10 cellular contexts compared by ENCODE assay signal in the genomic region with DNA sequence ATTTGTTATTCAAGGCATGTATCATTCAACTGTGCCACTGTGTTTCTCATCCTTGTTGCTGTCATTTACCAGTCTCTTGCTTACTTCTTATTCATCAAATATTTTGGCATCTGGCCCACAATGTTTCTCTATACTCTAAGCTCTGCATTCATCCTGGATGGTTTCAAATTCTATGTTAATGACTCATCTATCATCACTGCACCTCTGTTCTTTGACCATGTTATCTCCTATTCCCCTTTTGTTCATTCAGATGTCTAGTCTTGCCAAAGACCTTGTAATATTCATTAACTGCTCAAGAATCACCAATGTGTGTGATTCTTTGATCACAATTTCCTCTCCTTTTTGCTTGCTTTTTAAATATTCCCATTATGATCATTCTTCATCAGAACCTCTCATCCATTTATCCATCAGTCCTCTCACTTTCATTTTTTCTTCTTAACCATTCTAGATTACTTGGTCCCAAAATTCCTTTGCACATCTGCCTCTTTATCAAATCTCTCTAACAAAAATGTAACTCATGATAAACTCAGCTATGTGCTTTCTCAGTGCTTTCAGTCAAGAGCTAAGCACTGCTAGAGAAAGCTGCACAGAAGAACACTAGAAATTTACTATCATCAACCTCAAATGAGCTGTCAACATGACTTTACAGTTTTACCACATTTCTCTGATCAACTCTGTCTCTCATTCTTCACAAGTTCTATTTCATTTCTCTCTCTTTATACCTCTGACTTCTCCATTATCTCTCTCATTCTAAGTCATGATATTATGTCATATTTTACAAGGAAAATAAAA. TPM values are rescaled to one million over a fixed set of nuclear protein-coding genes. Genes with fewer than 3 reads are reported as not detected.
DNase-seq lines count a peak whose midpoint lies in the region; ATAC-seq and TF ChIP-seq lines count a peak whose summit lies in the region.
"Had no signal": no experiment of that assay in that cellular context is flagged by ENCODE, and none has a peak within 500 bp of the region (broad histone marks: within the 10 kb centered on the region; RNA-seq: fewer than 3 reads in every experiment).

No MANE protein-coding gene starts in this region.

- POLR2A ChIA-PET in HEK293 (lab: Yijun Ruan, JAX): interaction anchor here (0.9 to 1.8 kb wide), 3 partner anchors 11 to 30 kb away, joined by 3 to 6 read pairs (median 4); no protein-coding TSS in a partner anchor
- POLR2A ChIA-PET in activated CD8-positive, alpha-beta T cell treated with anti-CD3 and anti-CD28 coated beads for 36 hours (lab: Charles Lee): interaction anchor here (0.7 to 1.7 kb wide), 3 partner anchors 12 to 209 kb away, joined by 3 to 8 read pairs (median 4); no protein-coding TSS in a partner anchor

- no peaks in the 10 kb centered on the region for H3K27me3 Mint-ChIP-seq in activated CD8-positive, alpha-beta T cell treated with anti-CD3 and anti-CD28 coated beads for 36 hours
- H3K27me3 Mint-ChIP-seq in immature natural killer cell (ENCODE audit: low read depth in 3 of 3): peaks cover 0 to 2% (median 0%) of the 10 kb centered on the region in 3 donors

- DNase-seq in COLO829 (ENCODE audit: low spot score) (peak; percentile 63), immature natural killer cell (no peak), activated gamma-delta T cell treated with Interleukin-2 at 50 U/mL for 16 hours (no peak), NCI-H187 (lab: John Stamatoyannopoulos, UW) (no peak), colonic mucosa (no peak)
- DNase-seq in activated CD8-positive, alpha-beta T cell treated with anti-CD3 and anti-CD28 coated beads for 36 hours: no peak

- peaks cover 30% of the 10 kb centered on the region for H3K4me1 Mint-ChIP-seq in activated CD8-positive, alpha-beta T cell treated with anti-CD3 and anti-CD28 coated beads for 36 hours (ENCODE audit: low read depth)
- H3K4me1 Mint-ChIP-seq in immature natural killer cell: peaks cover 18 to 26% of the 10 kb centered on the region in 2 donors

- H3K27ac ChIP-seq in HEK293 (ENCODE audit: extremely low read depth, low read depth, low read length) (no peak overlapping the region), colonic mucosa (no peak overlapping the region)
- H3K27ac ChIP-seq: cardiac muscle cell, prostate gland had no signal

- no peak overlapping the region for H3K4me3 Mint-ChIP-seq in activated CD8-positive, alpha-beta T cell treated with anti-CD3 and anti-CD28 coated beads for 36 hours
- peak overlapping the region; percentile 19 to 69 (median 42) for H3K4me3 Mint-ChIP-seq in immature natural killer cell

- H3K9ac ChIP-seq in colonic mucosa (ENCODE audit: low read depth in 2 of 2, low read length in 2 of 2): no peak overlapping the region

- CTCF ChIA-PET in HEK293 (lab: Yijun Ruan, JAX): interaction anchor here (0.6 to 1.1 kb wide), 4 partner anchors 15 to 181 kb away, joined by 3 to 6 read pairs (median 4); no protein-coding TSS in a partner anchor
- CTCF ChIA-PET in activated CD8-positive, alpha-beta T cell treated with anti-CD3 and anti-CD28 coated beads for 36 hours (lab: Charles Lee): interaction anchor here (0.7 to 1.6 kb wide), 5 partner anchors 10 to 344 kb away, joined by 3 to 7 read pairs (median 3); no protein-coding TSS in a partner anchor

- H3K36me3 ChIP-seq in HEK293 (ENCODE audit: control insufficient read depth in 2 of 2, insufficient read depth in 1 of 2, low read length in 2 of 2): no peaks in the 10 kb centered on the region
- H3K36me3 ChIP-seq in colonic mucosa: no peaks in the 10 kb centered on the region
- H3K36me3 ChIP-seq: cardiac muscle cell, prostate gland had no signal

- peak; percentile 64 for ATAC-seq in activated CD8-positive, alpha-beta T cell treated with anti-CD3 and anti-CD28 coated beads for 36 hours
- ATAC-seq in GM21737 (IDR thresholded peaks at IDR 0.05; ENCODE audit: unreplicated experiment): no peak

- TF ChIP-seq CTCF in HEK293 (tag by site-specific recombination; IDR thresholded peaks at IDR 0.05) (no peak), colonic mucosa (IDR thresholded peaks at IDR 0.05) (no peak)
- TF ChIP-seq CTCF in activated CD8-positive, alpha-beta T cell treated with anti-CD3 and anti-CD28 coated beads for 36 hours (IDR thresholded peaks at IDR 0.05): no peak

- no peaks in the 10 kb centered on the region for H3K27me3 ChIP-seq in colonic mucosa
- H3K27me3 ChIP-seq: cardiac muscle cell had no signal

- H3K27ac Mint-ChIP-seq in activated CD8-positive, alpha-beta T cell treated with anti-CD3 and anti-CD28 coated beads for 36 hours: peak overlapping the region; percentile 3
- H3K27ac Mint-ChIP-seq in immature natural killer cell: peak overlapping the region; percentile 31 to 94 (median 89)

- H3K9me3 Mint-ChIP-seq in activated CD8-positive, alpha-beta T cell treated with anti-CD3 and anti-CD28 coated beads for 36 hours: no peaks in the 10 kb centered on the region
- H3K9me3 Mint-ChIP-seq in immature natural killer cell: no peaks in the 10 kb centered on the region

- H3K36me3 Mint-ChIP-seq in activated CD8-positive, alpha-beta T cell treated with anti-CD3 and anti-CD28 coated beads for 36 hours (ENCODE audit: low read depth): peaks cover 1% of the 10 kb centered on the region
- no peaks in the 10 kb centered on the region for H3K36me3 Mint-ChIP-seq in immature natural killer cell

- H3K9me3 ChIP-seq in HEK293 (ENCODE audit: control insufficient read depth, insufficient read depth, low read depth, low read length) (no peaks in the 10 kb centered on the region), colonic mucosa (no peaks in the 10 kb centered on the region)
- H3K9me3 ChIP-seq: prostate gland had no signal

- no peak overlapping the region for H3K4me3 ChIP-seq in HEK293 (ENCODE audit: low read depth, low read length)
- no peak overlapping the region for H3K4me3 ChIP-seq in colonic mucosa
- H3K4me3 ChIP-seq: cardiac muscle cell, prostate gland had no signal

- H3K4me1 ChIP-seq in HEK293 (ENCODE audit: control insufficient read depth, insufficient read depth, low read length): peaks cover 13% of the 10 kb centered on the region; the same call in 1 of the 2 replicates
- H3K4me1 ChIP-seq in colonic mucosa: no peaks in the 10 kb centered on the region
- H3K4me1 ChIP-seq: prostate gland had no signal

- intact Hi-C loops in activated CD8-positive, alpha-beta T cell treated with anti-CD3 and anti-CD28 coated beads for 36 hours (cut with micrococcal nuclease): no loop called here
- intact Hi-C loops in colonic mucosa (cut with DNase I): no loop called here

TF ChIP-seq in HEK293, 187 proteins besides CTCF, POLR2A, EP300 and RAD21 (continues in another document):
- no peak for TF ChIP-seq ZNF549 (tag by site-specific recombination; IDR thresholded peaks at IDR 0.05)
- TF ChIP-seq ZNF830 (tag by site-specific recombination; IDR thresholded peaks at IDR 0.05; ENCODE audit: low read depth): no peak
- TF ChIP-seq, protein P1, sequence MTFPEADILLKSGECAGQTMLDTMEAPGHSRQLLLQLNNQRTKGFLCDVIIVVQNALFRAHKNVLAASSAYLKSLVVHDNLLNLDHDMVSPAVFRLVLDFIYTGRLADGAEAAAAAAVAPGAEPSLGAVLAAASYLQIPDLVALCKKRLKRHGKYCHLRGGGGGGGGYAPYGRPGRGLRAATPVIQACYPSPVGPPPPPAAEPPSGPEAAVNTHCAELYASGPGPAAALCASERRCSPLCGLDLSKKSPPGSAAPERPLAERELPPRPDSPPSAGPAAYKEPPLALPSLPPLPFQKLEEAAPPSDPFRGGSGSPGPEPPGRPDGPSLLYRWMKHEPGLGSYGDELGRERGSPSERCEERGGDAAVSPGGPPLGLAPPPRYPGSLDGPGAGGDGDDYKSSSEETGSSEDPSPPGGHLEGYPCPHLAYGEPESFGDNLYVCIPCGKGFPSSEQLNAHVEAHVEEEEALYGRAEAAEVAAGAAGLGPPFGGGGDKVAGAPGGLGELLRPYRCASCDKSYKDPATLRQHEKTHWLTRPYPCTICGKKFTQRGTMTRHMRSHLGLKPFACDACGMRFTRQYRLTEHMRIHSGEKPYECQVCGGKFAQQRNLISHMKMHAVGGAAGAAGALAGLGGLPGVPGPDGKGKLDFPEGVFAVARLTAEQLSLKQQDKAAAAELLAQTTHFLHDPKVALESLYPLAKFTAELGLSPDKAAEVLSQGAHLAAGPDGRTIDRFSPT (tag by site-specific recombination; IDR thresholded peaks at IDR 0.05): no peak
- TF ChIP-seq ZNF391 (tag by site-specific recombination; IDR thresholded peaks at IDR 0.05; ENCODE audit: borderline replicate concordance, low read depth): no peak
- no peak for TF ChIP-seq ZNF585B (tag by site-specific recombination; IDR thresholded peaks at IDR 0.05)
- TF ChIP-seq HOXD13 (CRISPR knock-in tag; IDR thresholded peaks at IDR 0.05; ENCODE audit: borderline replicate concordance): no peak
- peak; percentile 82 for TF ChIP-seq ZNF214 (tag by site-specific recombination; IDR thresholded peaks at IDR 0.05; ENCODE audit: borderline replicate concordance)
- TF ChIP-seq, protein P2, sequence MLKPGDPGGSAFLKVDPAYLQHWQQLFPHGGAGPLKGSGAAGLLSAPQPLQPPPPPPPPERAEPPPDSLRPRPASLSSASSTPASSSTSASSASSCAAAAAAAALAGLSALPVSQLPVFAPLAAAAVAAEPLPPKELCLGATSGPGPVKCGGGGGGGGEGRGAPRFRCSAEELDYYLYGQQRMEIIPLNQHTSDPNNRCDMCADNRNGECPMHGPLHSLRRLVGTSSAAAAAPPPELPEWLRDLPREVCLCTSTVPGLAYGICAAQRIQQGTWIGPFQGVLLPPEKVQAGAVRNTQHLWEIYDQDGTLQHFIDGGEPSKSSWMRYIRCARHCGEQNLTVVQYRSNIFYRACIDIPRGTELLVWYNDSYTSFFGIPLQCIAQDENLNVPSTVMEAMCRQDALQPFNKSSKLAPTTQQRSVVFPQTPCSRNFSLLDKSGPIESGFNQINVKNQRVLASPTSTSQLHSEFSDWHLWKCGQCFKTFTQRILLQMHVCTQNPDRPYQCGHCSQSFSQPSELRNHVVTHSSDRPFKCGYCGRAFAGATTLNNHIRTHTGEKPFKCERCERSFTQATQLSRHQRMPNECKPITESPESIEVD (tag by site-specific recombination; IDR thresholded peaks at IDR 0.05): no peak
- 0 out of 2 replicates have a peak, but pooled peaks have one; percentile 35 for TF ChIP-seq ZNF629 (tag by site-specific recombination; IDR thresholded peaks at IDR 0.05)
- TF ChIP-seq ZNF335 (tag by site-specific recombination; conservative IDR thresholded peaks at IDR 0.05): no peak

RNA-seq across cellular contexts. Expression of a gene that starts 54.4 kb away (rescaled TPM):
- 10 to 100 TPM; 39.9 to 44.7 TPM for total RNA-seq in activated CD8-positive, alpha-beta T cell treated with anti-CD3 and anti-CD28 coated beads for 36 hours
- polyA plus RNA-seq in immature natural killer cell: 100 to 1,000 TPM; 129 to 147 (median 131) TPM
- total RNA-seq in colonic mucosa: 100 to 1,000 TPM in 1 of 2 donors, 10 to 100 TPM in 1; 85.2 to 149 TPM
